ENCODE assay signal across 25 cellular contexts in the genomic region with DNA sequence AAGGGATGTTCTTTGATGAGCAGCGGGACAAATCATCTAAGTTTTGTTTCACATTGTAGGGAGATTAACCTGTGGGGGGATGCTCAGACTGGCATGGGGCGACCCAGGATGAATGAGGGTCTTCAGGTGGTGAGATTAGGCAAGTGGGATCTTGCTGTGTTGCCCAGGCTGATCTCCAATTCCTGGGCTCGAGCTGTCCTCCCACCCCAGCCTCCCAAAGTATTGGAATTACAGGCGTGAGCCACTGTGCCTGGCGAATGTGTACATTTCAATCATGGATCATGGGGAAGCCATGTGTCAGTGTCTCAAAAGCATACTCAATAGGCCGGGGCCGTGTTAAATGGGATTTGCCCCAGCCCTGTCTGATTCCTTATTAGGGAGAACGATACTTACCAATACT.
"Had no signal": no experiment of that assay in that cellular context is flagged by ENCODE, and none has a peak within 500 bp of the region (broad histone marks: within the 10 kb centered on the region; RNA-seq: fewer than 3 reads in every experiment).

No MANE protein-coding gene starts in this region.

- H3K27ac ChIP-seq: left lung, lower lobe of right lung, neural progenitor cell, neutrophil, ovary, stomach, transverse colon, upper lobe of left lung, vagina had no signal

- H3K9me3 ChIP-seq: left lung, lower lobe of right lung, neutrophil, ovary, stomach, transverse colon, upper lobe of left lung, vagina had no signal

- H3K9ac ChIP-seq: neural progenitor cell had no signal

- H3K4me2 ChIP-seq: neural progenitor cell, smooth muscle cell had no signal

- DNase-seq: hippocampal formation; immature natural killer cell; kidney; left colon; left lung; lower lobe of right lung; mammary epithelial cell; mesenchymal stem cell; naive thymus-derived CD8-positive, alpha-beta T cell; ovary; right cardiac atrium; stimulated activated CD4-positive, alpha-beta T cell treated with anti-CD3 and anti-CD28 coated beads, Interleukin-1b, Interleukin-23, amount 100 ng/mL, for 48 hours; stimulated activated CD4-positive, alpha-beta T cell treated with anti-CD3 and anti-CD28 coated beads, Interleukin-2, amount 100 ng/mL, for 48 hours; stimulated activated CD4-positive, alpha-beta T cell treated with anti-CD3 and anti-CD28 coated beads, Interleukin-4, amount 100 ng/mL, for 4 hours; stimulated activated CD8-positive, alpha-beta memory T cell treated with anti-CD3 and anti-CD28 coated beads, Interleukin-4, amount 100 ng/mL, for 48 hours; stimulated activated naive B cell treated with anti-CD40 and anti-IgM and Interleukin-4, amounts not matched to agents 10 μg/mL and 1 μg/mL and 100 μg/mL, for 72 hours; stimulated activated naive CD8-positive, alpha-beta T cell treated with anti-CD3 and anti-CD28 coated beads, Interleukin-15, Interleukin-2, amounts not matched to agents 100 U/mL and 50 U/mL, for 24 hours; stomach; transverse colon; upper lobe of left lung had no signal

- H2AFZ ChIP-seq: neural progenitor cell had no signal

- H3K36me3 ChIP-seq: left lung, lower lobe of right lung, neural progenitor cell, neutrophil, ovary, transverse colon, upper lobe of left lung, vagina had no signal

- H3K27me3 ChIP-seq: left lung, neutrophil, ovary, stomach, transverse colon, upper lobe of left lung, vagina had no signal

- ATAC-seq: left colon; left lung; lower lobe of right lung; naive thymus-derived CD8-positive, alpha-beta T cell; right cardiac atrium; stimulated activated naive B cell treated with anti-CD40 and anti-IgM and Interleukin-4, amounts not matched to agents 10 μg/mL and 1 μg/mL and 100 μg/mL, for 72 hours; stimulated activated naive CD8-positive, alpha-beta T cell treated with anti-CD3 and anti-CD28 coated beads, Interleukin-15, Interleukin-2, amounts not matched to agents 100 U/mL and 50 U/mL, for 24 hours had no signal

- FAIRE-seq: islet of Langerhans, kidney had no signal

- H3K4me3 ChIP-seq: left lung, lower lobe of right lung, neural progenitor cell, ovary, smooth muscle cell, stomach, transverse colon, upper lobe of left lung, vagina had no signal

- H3K4me1 ChIP-seq: neural progenitor cell had no signal
